Comparison of ENCODE assay signal across 15 cellular contexts in the genomic region with DNA sequence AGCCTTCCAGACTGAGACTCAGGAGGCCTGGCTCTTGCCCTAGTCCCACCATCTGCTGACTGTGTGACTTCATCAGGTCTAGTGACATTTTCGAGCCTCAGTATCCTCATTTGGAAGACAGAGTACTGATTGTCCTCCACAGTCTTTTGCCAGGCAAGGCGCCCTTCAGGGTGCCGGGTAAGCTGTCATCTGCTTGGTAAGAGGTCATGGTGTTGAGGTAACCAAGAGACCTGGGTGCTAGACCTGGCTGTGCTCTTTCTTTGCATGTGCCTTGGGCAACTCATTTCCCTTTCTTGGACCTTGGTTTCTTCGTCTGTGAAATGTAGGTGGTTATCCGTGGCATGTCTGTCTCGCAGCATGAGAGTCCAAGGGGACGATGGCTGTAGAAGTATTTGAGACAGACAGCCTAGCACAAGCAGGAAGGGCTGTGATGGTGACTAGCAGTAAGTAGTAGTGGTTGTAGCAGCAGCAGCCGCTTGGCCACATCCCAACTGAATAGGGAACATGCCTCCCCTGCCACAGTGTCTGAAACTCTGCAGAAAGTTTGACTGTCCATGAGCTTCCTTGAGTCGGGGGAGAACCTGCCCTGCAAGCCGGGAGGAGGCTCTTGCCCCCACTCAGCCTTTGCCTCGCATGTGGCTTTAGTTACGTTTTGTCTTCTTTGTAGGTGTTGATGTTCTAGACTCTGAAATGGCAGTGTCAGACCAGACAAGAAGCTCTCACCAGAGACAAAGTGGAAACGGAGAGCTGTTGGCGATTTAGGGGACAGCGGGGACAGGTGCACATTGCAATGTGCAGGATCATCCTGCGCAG. TPM values are rescaled to one million over a fixed set of nuclear protein-coding genes. Genes with fewer than 3 reads are reported as not detected.
DNase-seq lines count a peak whose midpoint lies in the region; ATAC-seq and TF ChIP-seq lines count a peak whose summit lies in the region.
"Had no signal": no experiment of that assay in that cellular context is flagged by ENCODE, and none has a peak within 500 bp of the region (broad histone marks: within the 10 kb centered on the region; RNA-seq: fewer than 3 reads in every experiment).

No MANE protein-coding gene starts in this region.

- no TSS peak for BruUV-seq in IMR-90 (replicated peaks; lab: Mats Ljungman, UMichigan)

- peak overlapping the region; percentile 84 for H3K27ac Mint-ChIP-seq in activated naive CD8-positive, alpha-beta T cell treated with anti-CD3 and anti-CD28 coated beads, Interleukin-2, amount 10 ng/mL, durations not matched to agents 7 days and 5 days
- H3K27ac Mint-ChIP-seq in natural killer cell treated with Interleukin-12 subunit alpha and Interleukin-12 subunit beta and Interleukin-15 and Interleukin-18, amount 100 ng/mL, for 72 hours = peak overlapping the region; percentile 86 to 89
- no peak overlapping the region for H3K27ac Mint-ChIP-seq in neural progenitor cell
- H3K27ac Mint-ChIP-seq: memory B cell had no signal

- H4K8ac ChIP-seq in IMR-90 (ENCODE audit: low read depth in 2 of 2, low read length in 2 of 2) = no peak overlapping the region

- H3K27me3 ChIP-seq in IMR-90 (ENCODE audit: control insufficient read depth, insufficient read depth, low read length) (no peaks in the 10 kb centered on the region), colonic mucosa (no peaks in the 10 kb centered on the region), neural progenitor cell (no peaks in the 10 kb centered on the region)
- H3K27me3 ChIP-seq: gastrocnemius medialis had no signal

- peaks cover 75% of the 10 kb centered on the region for H3K4me1 Mint-ChIP-seq in activated naive CD8-positive, alpha-beta T cell treated with anti-CD3 and anti-CD28 coated beads, Interleukin-2, amount 10 ng/mL, durations not matched to agents 7 days and 5 days
- peaks cover 70 to 71% of the 10 kb centered on the region in 2 donors for H3K4me1 Mint-ChIP-seq in natural killer cell treated with Interleukin-12 subunit alpha and Interleukin-12 subunit beta and Interleukin-15 and Interleukin-18, amount 100 ng/mL, for 72 hours (ENCODE audit: low read depth in 2 of 2)
- H3K4me1 Mint-ChIP-seq in neural progenitor cell = peaks cover 15% of the 10 kb centered on the region

- no peak overlapping the region for H2BK120ac ChIP-seq in IMR-90 (ENCODE audit: low read depth, low read length)

- no peak overlapping the region for H2BK5ac ChIP-seq in IMR-90 (ENCODE audit: low read depth, low read length, poor library complexity, severe bottlenecking)

- no peaks in the 10 kb centered on the region for H3F3A ChIP-seq in neural progenitor cell (ENCODE audit: low read depth)

- H3K9me3 Mint-ChIP-seq in activated naive CD8-positive, alpha-beta T cell treated with anti-CD3 and anti-CD28 coated beads, Interleukin-2, amount 10 ng/mL, durations not matched to agents 7 days and 5 days = no peaks in the 10 kb centered on the region
- H3K9me3 Mint-ChIP-seq in natural killer cell treated with Interleukin-12 subunit alpha and Interleukin-12 subunit beta and Interleukin-15 and Interleukin-18, amount 100 ng/mL, for 72 hours = no peaks in the 10 kb centered on the region
- peaks cover 2% of the 10 kb centered on the region for H3K9me3 Mint-ChIP-seq in neural progenitor cell
- H3K9me3 Mint-ChIP-seq: memory B cell had no signal

- no peak overlapping the region for H3K18ac ChIP-seq in IMR-90 (ENCODE audit: low read depth, low read length)

- CTCF ChIA-PET in IMR-90 (lab: Yijun Ruan, JAX) = interaction anchor here (1.0 kb wide), 1 partner anchor 123 kb away, joined by 3 read pairs; no protein-coding TSS in a partner anchor

- H3K36me3 ChIP-seq in IMR-90 (ENCODE audit: control insufficient read depth, insufficient read depth, low read length) (no peaks in the 10 kb centered on the region), colonic mucosa (no peaks in the 10 kb centered on the region), neural progenitor cell (no peaks in the 10 kb centered on the region)
- H3K36me3 ChIP-seq: gastrocnemius medialis had no signal

- H3K14ac ChIP-seq in IMR-90 (replicated peaks; ENCODE audit: low read depth, low read length) = no peak overlapping the region

- H4K20me1 ChIP-seq in IMR-90 (ENCODE audit: insufficient read depth, low read length) = no peaks in the 10 kb centered on the region
- peaks cover 15% of the 10 kb centered on the region for H4K20me1 ChIP-seq in neural progenitor cell (ENCODE audit: low read depth)

- H2AK5ac ChIP-seq in IMR-90 (ENCODE audit: low read depth, low read length) = no peak overlapping the region

- H3K27ac ChIP-seq in IMR-90 (ENCODE audit: insufficient read depth, low read length) = no peak overlapping the region
- H3K27ac ChIP-seq in colonic mucosa = no peak overlapping the region
- no peak overlapping the region for H3K27ac ChIP-seq in neural progenitor cell
- H3K27ac ChIP-seq: gastrocnemius medialis, GM23248 had no signal

- POLR2A ChIA-PET in IMR-90 (lab: Charles Lee; ENCODE audit: unreplicated experiment) = no interaction called here
- POLR2A ChIA-PET in activated naive CD8-positive, alpha-beta T cell treated with anti-CD3 and anti-CD28 coated beads, Interleukin-2, amount 10 ng/mL, durations not matched to agents 7 days and 5 days (lab: Charles Lee) = interaction anchor here (0.6 to 10.9 kb wide), 10 partner anchors 8 to 277 kb away, joined by 3 to 198 read pairs (median 5); a partner anchor contains a TSS

- H3K4me1 ChIP-seq in IMR-90 (ENCODE audit: control insufficient read depth, insufficient read depth, low read length) (peaks cover 21% of the 10 kb centered on the region), colonic mucosa (no peaks in the 10 kb centered on the region), neural progenitor cell (no peaks in the 10 kb centered on the region)

- H3K36me3 Mint-ChIP-seq in activated naive CD8-positive, alpha-beta T cell treated with anti-CD3 and anti-CD28 coated beads, Interleukin-2, amount 10 ng/mL, durations not matched to agents 7 days and 5 days = peaks cover 51% of the 10 kb centered on the region
- H3K36me3 Mint-ChIP-seq in natural killer cell treated with Interleukin-12 subunit alpha and Interleukin-12 subunit beta and Interleukin-15 and Interleukin-18, amount 100 ng/mL, for 72 hours = peaks cover 6% of the 10 kb centered on the region
- peaks cover 10% of the 10 kb centered on the region for H3K36me3 Mint-ChIP-seq in neural progenitor cell

- intact Hi-C loops in IMR-90 (cut with micrococcal nuclease) = loop anchor here (5.0 kb wide), 1 partner anchor 73 kb away; no protein-coding TSS in a partner anchor
- intact Hi-C loops in colonic mucosa (cut with DNase I) = loop anchor here (5.0 kb wide), 1 partner anchor 123 kb away; no protein-coding TSS in a partner anchor

- TF ChIP-seq CTCF in IMR-90 (conservative IDR thresholded peaks at IDR 0.05; ENCODE audit: low read depth, low read length) (no peak), colonic mucosa (IDR thresholded peaks at IDR 0.05) (no peak), neural progenitor cell (IDR thresholded peaks at IDR 0.05) (no peak)

- peak overlapping the region; percentile 42 for H3K4me3 Mint-ChIP-seq in activated naive CD8-positive, alpha-beta T cell treated with anti-CD3 and anti-CD28 coated beads, Interleukin-2, amount 10 ng/mL, durations not matched to agents 7 days and 5 days
- H3K4me3 Mint-ChIP-seq in natural killer cell treated with Interleukin-12 subunit alpha and Interleukin-12 subunit beta and Interleukin-15 and Interleukin-18, amount 100 ng/mL, for 72 hours = peak overlapping the region; percentile 62
- no peak overlapping the region for H3K4me3 Mint-ChIP-seq in neural progenitor cell
- H3K4me3 Mint-ChIP-seq: memory B cell had no signal

- 98% methylated on average over 7 of the region's 16 CpGs; no CpG with 5 or more reads in 1 of the 2 experiments for WGBS in IMR-90 (ENCODE audit: extremely low coverage in 2 of 2, insufficient read length in 1 of 2), 2 experiments

- in situ Hi-C loops in IMR-90 (cut with MboI; ENCODE audit: low sequenced_read_pairs) = no loop called here

- H3K27me3 Mint-ChIP-seq in activated naive CD8-positive, alpha-beta T cell treated with anti-CD3 and anti-CD28 coated beads, Interleukin-2, amount 10 ng/mL, durations not matched to agents 7 days and 5 days = no peaks in the 10 kb centered on the region
- no peaks in the 10 kb centered on the region for H3K27me3 Mint-ChIP-seq in natural killer cell treated with Interleukin-12 subunit alpha and Interleukin-12 subunit beta and Interleukin-15 and Interleukin-18, amount 100 ng/mL, for 72 hours
- H3K27me3 Mint-ChIP-seq in neural progenitor cell (ENCODE audit: insufficient read depth, low read depth) = peaks cover 7% of the 10 kb centered on the region
- H3K27me3 Mint-ChIP-seq: memory B cell had no signal

- no peak overlapping the region for H2BK20ac ChIP-seq in IMR-90 (ENCODE audit: low read depth, low read length)

- H3K9me1 ChIP-seq in IMR-90 (ENCODE audit: insufficient read depth, low read length) = peaks cover 24% of the 10 kb centered on the region

- no peak overlapping the region; the same call in 1 of the 2 replicates for H4K5ac ChIP-seq in IMR-90 (ENCODE audit: low read depth, low read length)

- H3K4me2 ChIP-seq in IMR-90 (ENCODE audit: low read depth, low read length) (no peak overlapping the region), neural progenitor cell (no peak overlapping the region)

- H2BK15ac ChIP-seq in IMR-90 (ENCODE audit: low read depth, low read length) = no peak overlapping the region

- H4K91ac ChIP-seq in IMR-90 (ENCODE audit: insufficient read depth, low read depth, low read length) = no peak overlapping the region

- H3K79me1 ChIP-seq in IMR-90 (ENCODE audit: low read depth in 1 of 2, low read length in 2 of 2) = peaks cover 9 to 26% of the 10 kb centered on the region in 2 experiments; a peak in 2 of 4 replicates

- H3K79me2 ChIP-seq in neural progenitor cell (ENCODE audit: low read depth) = no peaks in the 10 kb centered on the region

- TF ChIP-seq RAD21 in IMR-90 (IDR thresholded peaks at IDR 0.05; ENCODE audit: low read length) = no peak

- H3K4me3 ChIP-seq in IMR-90 (ENCODE audit: insufficient read depth, low read depth, low read length) = no peak overlapping the region
- no peak overlapping the region for H3K4me3 ChIP-seq in colonic mucosa
- no peak overlapping the region for H3K4me3 ChIP-seq in neural progenitor cell
- H3K4me3 ChIP-seq: gastrocnemius medialis, GM23248 had no signal

- no peak overlapping the region for H3K56ac ChIP-seq in IMR-90 (ENCODE audit: extremely low read depth, insufficient read depth, low read length)

- no peak overlapping the region for H3K9ac ChIP-seq in IMR-90 (ENCODE audit: low read depth, low read length)
- no peak overlapping the region for H3K9ac ChIP-seq in colonic mucosa (ENCODE audit: low read depth in 2 of 2, low read length in 2 of 2)
- no peak overlapping the region for H3K9ac ChIP-seq in neural progenitor cell
- H3K9ac ChIP-seq: GM23248 had no signal

- ATAC-seq in IMR-90 (ENCODE audit: low read depth) = no peak
- ATAC-seq in activated naive CD8-positive, alpha-beta T cell treated with anti-CD3 and anti-CD28 coated beads, Interleukin-2, amount 10 ng/mL, durations not matched to agents 7 days and 5 days (ENCODE audit: low read depth) = peak; percentile 44
- peak; percentile 51 to 54 for ATAC-seq in natural killer cell treated with Interleukin-12 subunit alpha and Interleukin-12 subunit beta and Interleukin-15 and Interleukin-18, amount 100 ng/mL, for 72 hours
- no peak for ATAC-seq in HG03442 (IDR thresholded peaks at IDR 0.05; ENCODE audit: unreplicated experiment)
- ATAC-seq: gastrocnemius medialis had no signal

- peak overlapping the region; percentile 45; the same call in 1 of the 2 replicates for H3K23ac ChIP-seq in IMR-90 (ENCODE audit: low read depth, low read length)

- DNase-seq in CD1c-positive myeloid dendritic cell (ENCODE audit: extremely low spot score) (peak; percentile 50), IMR-90 (no peak), cerebellum (ENCODE audit: low spot score) (no peak), colonic mucosa (no peak), neural progenitor cell (ENCODE audit: low spot score) (no peak)
- DNase-seq in activated naive CD8-positive, alpha-beta T cell treated with anti-CD3 and anti-CD28 coated beads, Interleukin-2, amount 10 ng/mL, durations not matched to agents 7 days and 5 days = peak; percentile 47
- no peak for DNase-seq in natural killer cell treated with Interleukin-12 subunit alpha and Interleukin-12 subunit beta and Interleukin-15 and Interleukin-18, amount 100 ng/mL, for 72 hours (ENCODE audit: low spot score)
- DNase-seq: cerebellar nuclear complex, DMS79 treated with DMSO at 0.1 percent for 48 hours, gastrocnemius medialis, KBM-7, NCI-H2171 treated with DMSO at 0.1 percent for 48 hours had no signal

- no peak for TF ChIP-seq POLR2A in IMR-90 (IDR thresholded peaks at IDR 0.05; ENCODE audit: low read depth, low read length)

- no peaks in the 10 kb centered on the region for H3K9me3 ChIP-seq in IMR-90 (ENCODE audit: control insufficient read depth, insufficient read depth, low read length)
- H3K9me3 ChIP-seq in colonic mucosa = no peaks in the 10 kb centered on the region
- no peaks in the 10 kb centered on the region for H3K9me3 ChIP-seq in neural progenitor cell (ENCODE audit: low read depth)
- H3K9me3 ChIP-seq: gastrocnemius medialis had no signal

- H3K4ac ChIP-seq in IMR-90 (ENCODE audit: low read depth, low read length) = peak overlapping the region; percentile 8; the same call in 1 of the 2 replicates

- dilution Hi-C loops in IMR-90 (cut with HindIII; ENCODE audit: low sequenced_read_pairs, unreplicated experiment) = no loop called here

- no peak overlapping the region for H2AK9ac ChIP-seq in IMR-90 (replicated peaks; ENCODE audit: low read depth, low read length, poor library complexity)

- H2AFZ ChIP-seq in IMR-90 (replicated peaks; ENCODE audit: low read length, poor library complexity) = no peak overlapping the region
- no peak overlapping the region for H2AFZ ChIP-seq in neural progenitor cell (replicated peaks)
- H2AFZ ChIP-seq: GM23248 had no signal

RNA-seq across cellular contexts. Expression of a gene that starts 40.3 kb away (rescaled TPM):
- total RNA-seq in IMR-90 (2012; rRNA removed) (7.2 TPM in 2 replicates), cerebellum (120 TPM), colonic mucosa (10 to 100 TPM; 13.7 to 15.4 TPM), neural progenitor cell (ENCODE audit: low replicate concordance) (49.2 and 71.2 TPM in 2 replicates)
- polyA plus RNA-seq in IMR-90 (2012; rRNA removed) = 36.5 and 36.6 TPM in 2 replicates
- 23.4 and 26.6 TPM in 2 replicates for polyA plus RNA-seq in IMR-90 (2012; cell fraction: cytosol; rRNA removed)
- 208 and 301 TPM in 2 replicates for polyA plus RNA-seq in IMR-90 (2012; cell fraction: nucleus; rRNA removed; ENCODE audit: low replicate concordance)
- 1,000 to 10,000 TPM; 1,124 to 1,144 TPM for total RNA-seq in activated naive CD8-positive, alpha-beta T cell treated with anti-CD3 and anti-CD28 coated beads, Interleukin-2, amount 10 ng/mL, durations not matched to agents 7 days and 5 days
- 100 to 1,000 TPM; 109 to 232 TPM for total RNA-seq in natural killer cell treated with Interleukin-12 subunit alpha and Interleukin-12 subunit beta and Interleukin-15 and Interleukin-18, amount 100 ng/mL, for 72 hours

RNA-seq across cellular contexts. Expression of a gene that starts 53.9 kb away (rescaled TPM):
- not detected in 2 replicates for total RNA-seq in IMR-90 (2012; rRNA removed)
- polyA plus RNA-seq in IMR-90 (2012; rRNA removed) = not detected in 2 replicates
- 0.01 TPM in 1 of 2 replicates, not detected in the other for polyA plus RNA-seq in IMR-90 (2012; cell fraction: cytosol; rRNA removed)
- polyA plus RNA-seq in IMR-90 (2012; cell fraction: nucleus; rRNA removed; ENCODE audit: low replicate concordance) = 0.02 and 0.14 TPM in 2 replicates
- under 1 TPM; 0.14 to 0.28 TPM for total RNA-seq in activated naive CD8-positive, alpha-beta T cell treated with anti-CD3 and anti-CD28 coated beads, Interleukin-2, amount 10 ng/mL, durations not matched to agents 7 days and 5 days
- total RNA-seq in natural killer cell treated with Interleukin-12 subunit alpha and Interleukin-12 subunit beta and Interleukin-15 and Interleukin-18, amount 100 ng/mL, for 72 hours = under 1 TPM in 1 of 2 donors, not detected in 1; 0.33 TPM
- total RNA-seq in cerebellum = 2.0 TPM
- total RNA-seq in colonic mucosa = 10 to 100 TPM; 37.0 to 54.3 TPM
- 0.25 TPM in 1 of 2 replicates, not detected in the other for total RNA-seq in neural progenitor cell (ENCODE audit: low replicate concordance)
- polyA plus RNA-seq: GM23248 had no signal

Comparison
In these comparisons a context has a peak if more than half of its experiments do, and no peak if none do; other contexts are left out.
1. DNase-seq: peak in CD1c-positive myeloid dendritic cell (single experiment) and activated naive CD8-positive, alpha-beta T cell treated with anti-CD3 and anti-CD28 coated beads, Interleukin-2, amount 10 ng/mL, durations not matched to agents 7 days and 5 days (single experiment); none in IMR-90 (single experiment), natural killer cell treated with Interleukin-12 subunit alpha and Interleukin-12 subunit beta and Interleukin-15 and Interleukin-18, amount 100 ng/mL, for 72 hours (single experiment), cerebellum (single experiment), colonic mucosa (single experiment) and neural progenitor cell (single experiment).
2. ATAC-seq: peak in activated naive CD8-positive, alpha-beta T cell treated with anti-CD3 and anti-CD28 coated beads, Interleukin-2, amount 10 ng/mL, durations not matched to agents 7 days and 5 days (single experiment) and natural killer cell treated with Interleukin-12 subunit alpha and Interleukin-12 subunit beta and Interleukin-15 and Interleukin-18, amount 100 ng/mL, for 72 hours (2 of 2); none in IMR-90 (single experiment) and HG03442 (single experiment).
3. RNA of a gene that starts 53.9 kb away (total RNA-seq): 37.0 to 54.3 TPM in colonic mucosa; 2.0 TPM in cerebellum (single experiment), 0.33 TPM in natural killer cell treated with Interleukin-12 subunit alpha and Interleukin-12 subunit beta and Interleukin-15 and Interleukin-18, amount 100 ng/mL, for 72 hours, 0.14 to 0.28 TPM in activated naive CD8-positive, alpha-beta T cell treated with anti-CD3 and anti-CD28 coated beads, Interleukin-2, amount 10 ng/mL, durations not matched to agents 7 days and 5 days, not detected in IMR-90 and 0.25 TPM in neural progenitor cell; every median in the first group is over 10 times any median in the second.